In the genomic region with DNA sequence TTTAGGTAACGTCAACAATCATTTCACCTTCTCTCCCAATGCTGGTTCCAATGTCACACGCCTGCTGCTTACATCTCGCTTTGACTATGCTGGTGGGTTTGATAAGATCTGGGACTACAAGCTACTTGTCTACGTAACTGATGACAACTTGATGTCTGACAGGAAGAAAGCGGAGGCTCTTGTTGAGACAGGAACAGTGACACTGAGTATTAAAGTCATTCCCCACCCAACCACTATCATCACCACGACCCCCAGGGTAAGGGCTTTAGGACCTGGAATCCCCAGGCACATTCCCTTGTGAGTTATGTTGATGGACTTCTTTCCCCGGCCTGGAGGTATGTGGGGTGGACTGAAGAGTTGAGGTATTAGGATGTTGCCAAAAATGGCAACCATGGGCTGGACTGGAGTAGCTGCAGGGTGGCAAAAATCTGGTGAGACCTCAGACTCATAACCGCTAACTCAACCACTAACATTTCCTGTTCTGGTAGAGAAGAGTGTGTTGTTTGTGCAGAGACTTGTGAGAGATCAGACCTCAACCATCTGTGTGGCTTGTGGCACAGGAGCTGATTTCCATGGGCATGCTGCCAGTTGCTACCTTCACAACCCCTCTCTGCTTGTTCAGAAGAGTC, we compare ENCODE assay signal across 9 cellular contexts. TPM values are rescaled to one million over a fixed set of nuclear protein-coding genes. Genes with fewer than 3 reads are reported as not detected.
DNase-seq lines count a peak whose midpoint lies in the region; ATAC-seq and TF ChIP-seq lines count a peak whose summit lies in the region.
"Had no signal": no experiment of that assay in that cellular context is flagged by ENCODE, and none has a peak within 500 bp of the region (broad histone marks: within the 10 kb centered on the region; RNA-seq: fewer than 3 reads in every experiment).

No MANE protein-coding gene starts in this region.

- intact Hi-C loops in thyroid gland (cut with DNase I): no loop called here

- no peaks in the 10 kb centered on the region for H3K4me1 ChIP-seq in thyroid gland
- H3K4me1 ChIP-seq: upper lobe of left lung had no signal

- no peak overlapping the region for H3K27ac ChIP-seq in thyroid gland
- H3K27ac ChIP-seq: upper lobe of left lung had no signal

- no peak for TF ChIP-seq POLR2A in thyroid gland (IDR thresholded peaks at IDR 0.05)

- ATAC-seq in GM18498 (IDR thresholded peaks at IDR 0.05; ENCODE audit: unreplicated experiment) (peak; percentile 89), HG03060 (IDR thresholded peaks at IDR 0.05; ENCODE audit: low read depth, unreplicated experiment) (peak; percentile 74)

- no peaks in the 10 kb centered on the region for H3K9me3 ChIP-seq in thyroid gland
- H3K9me3 ChIP-seq: upper lobe of left lung had no signal

- no peaks in the 10 kb centered on the region for H3K27me3 ChIP-seq in thyroid gland
- H3K27me3 ChIP-seq: upper lobe of left lung had no signal

- TF ChIP-seq CTCF in thyroid gland (IDR thresholded peaks at IDR 0.05): no peak

- peak; percentile 23 for DNase-seq in activated CD4-positive, CD25-positive, alpha-beta regulatory T cell treated with anti-CD3 and anti-CD28 coated beads, Interleukin-2, amount 50 U/mL, for 16 hours (ENCODE audit: low read depth, low spot score)
- peak; percentile 50 for DNase-seq in effector CD8-positive, alpha-beta T cell (lab: John Stamatoyannopoulos, UW)
- DNase-seq in thyroid gland (peak; percentile 18 to 30), nucleus accumbens (lab: John Stamatoyannopoulos, UW) (no peak), inferior parietal cortex (ENCODE audit: extremely low spot score) (no peak), iPS-NIHi11 (ENCODE audit: low spot score) (no peak)

- 82 to 93% methylated on average over 8 of the region's 8 CpGs for whole genome bisulfite sequencing in thyroid gland, 2 donors

- H3K4me3 ChIP-seq in thyroid gland (replicated peaks in 1 of 3): no peak overlapping the region
- H3K4me3 ChIP-seq: upper lobe of left lung had no signal

- H3K36me3 ChIP-seq in thyroid gland: no peaks in the 10 kb centered on the region
- H3K36me3 ChIP-seq: upper lobe of left lung had no signal

RNA-seq across cellular contexts. Expression of gene CDHR3, which starts 59.2 kb away (rescaled TPM):
- 1 to 10 TPM; 5.8 to 8.6 (median 7.3) TPM for total RNA-seq in thyroid gland

Comparison
In these comparisons a context has a peak if more than half of its experiments do, and no peak if none do; other contexts are left out.
1. DNase-seq: peak in activated CD4-positive, CD25-positive, alpha-beta regulatory T cell treated with anti-CD3 and anti-CD28 coated beads, Interleukin-2, amount 50 U/mL, for 16 hours (single experiment), effector CD8-positive, alpha-beta T cell (single experiment) and thyroid gland (2 of 2); none in nucleus accumbens (0 of 56), inferior parietal cortex (single experiment) and iPS-NIHi11 (single experiment).